ENCODE assay signal across 9 cellular contexts in genomic region chr6:30820196-30820595, GRCh38.
DNase-seq lines count a peak whose midpoint lies in the region; ATAC-seq and TF ChIP-seq lines count a peak whose summit lies in the region.
"Had no signal": no experiment of that assay in that cellular context is flagged by ENCODE, and none has a peak within 500 bp of the region (broad histone marks: within the 10 kb centered on the region; RNA-seq: fewer than 3 reads in every experiment).

No MANE protein-coding gene starts in this region.

- peak; percentile 74 for DNase-seq in H4 (ENCODE audit: low spot score)
- DNase-seq in activated CD8-positive, alpha-beta T cell treated with anti-CD3 and anti-CD28 coated beads for 36 hours: no peak
- DNase-seq in cardiac muscle cell (ENCODE audit: low read depth in 1 of 2, low spot score in 1 of 2): peak in 1 of 2 donors; percentile 67
- no peak for DNase-seq in smooth muscle cell (lab: John Stamatoyannopoulos, UW; ENCODE audit: unreplicated experiment)
- no peak for DNase-seq in HK-2 (ENCODE audit: unreplicated experiment)
- no peak for DNase-seq in activated gamma-delta T cell treated with Interleukin-2 at 50 U/mL for 16 hours
- no peak for DNase-seq in NCI-H1092 (lab: John Stamatoyannopoulos, UW)
- DNase-seq: testis had no signal

- H3K9ac ChIP-seq in smooth muscle cell (ENCODE audit: low read depth): no peak overlapping the region

- CTCF ChIA-PET in activated CD8-positive, alpha-beta T cell treated with anti-CD3 and anti-CD28 coated beads for 36 hours (lab: Charles Lee): interaction anchor here (0.7 to 5.5 kb wide), 18 partner anchors 12 to 268 kb away, joined by 3 to 49 read pairs (median 5); no protein-coding TSS in a partner anchor

- H3K36me3 Mint-ChIP-seq in activated CD8-positive, alpha-beta T cell treated with anti-CD3 and anti-CD28 coated beads for 36 hours (ENCODE audit: low read depth): peaks cover 72% of the 10 kb centered on the region

- H3K4me1 ChIP-seq in cardiac muscle cell (ENCODE audit: low read depth) (peaks cover 31% of the 10 kb centered on the region), smooth muscle cell (ENCODE audit: low read depth) (peaks cover 4% of the 10 kb centered on the region)
- H3K4me1 ChIP-seq: testis had no signal

- H3K4me3 ChIP-seq in cardiac muscle cell (no peak overlapping the region), smooth muscle cell (no peak overlapping the region)
- H3K4me3 ChIP-seq: testis had no signal

- H3K9me3 ChIP-seq in cardiac muscle cell (ENCODE audit: low read depth) (no peaks in the 10 kb centered on the region), smooth muscle cell (replicated peaks; ENCODE audit: low read depth) (no peaks in the 10 kb centered on the region)
- H3K9me3 ChIP-seq: testis had no signal

- H3K4me2 ChIP-seq in smooth muscle cell: peak overlapping the region; percentile 14

- no peaks in the 10 kb centered on the region for H3K27me3 Mint-ChIP-seq in activated CD8-positive, alpha-beta T cell treated with anti-CD3 and anti-CD28 coated beads for 36 hours

- H3K4me3 Mint-ChIP-seq in activated CD8-positive, alpha-beta T cell treated with anti-CD3 and anti-CD28 coated beads for 36 hours: no peak overlapping the region

- H3K9me3 Mint-ChIP-seq in activated CD8-positive, alpha-beta T cell treated with anti-CD3 and anti-CD28 coated beads for 36 hours: peaks cover 28% of the 10 kb centered on the region

- TF ChIP-seq CTCF in activated CD8-positive, alpha-beta T cell treated with anti-CD3 and anti-CD28 coated beads for 36 hours (IDR thresholded peaks at IDR 0.05): no peak
- TF ChIP-seq CTCF in cardiac muscle cell (IDR thresholded peaks at IDR 0.05; ENCODE audit: low read depth, low read length) (peak; percentile 8), smooth muscle cell (IDR thresholded peaks at IDR 0.05; ENCODE audit: borderline replicate concordance, insufficient read depth, poor library complexity, severe bottlenecking) (no peak)

- H3K79me2 ChIP-seq in smooth muscle cell (ENCODE audit: low read depth): no peaks in the 10 kb centered on the region

- POLR2A ChIA-PET in activated CD8-positive, alpha-beta T cell treated with anti-CD3 and anti-CD28 coated beads for 36 hours (lab: Charles Lee): interaction anchor here (0.9 to 13.9 kb wide), 12 partner anchors 9 to 95 kb away, joined by 3 to 212 read pairs (median 4); partner anchors contain the start of genes FLOT1, IER3 and VARS2

- H3K36me3 ChIP-seq in cardiac muscle cell (no peaks in the 10 kb centered on the region), smooth muscle cell (ENCODE audit: low read depth) (no peaks in the 10 kb centered on the region)

- H3K27me3 ChIP-seq in cardiac muscle cell: no peaks in the 10 kb centered on the region
- H3K27me3 ChIP-seq in smooth muscle cell (ENCODE audit: low read depth): no peaks in the 10 kb centered on the region
- H3K27me3 ChIP-seq: testis had no signal

- H3K27ac Mint-ChIP-seq in activated CD8-positive, alpha-beta T cell treated with anti-CD3 and anti-CD28 coated beads for 36 hours: peak overlapping the region; percentile 100

- intact Hi-C loops in activated CD8-positive, alpha-beta T cell treated with anti-CD3 and anti-CD28 coated beads for 36 hours (cut with micrococcal nuclease): no loop called here

- WGBS in smooth muscle cell (ENCODE audit: low lambda C conversion rate): 100% methylated on average over 1 of the region's 1 CpG

- no peak for ATAC-seq in activated CD8-positive, alpha-beta T cell treated with anti-CD3 and anti-CD28 coated beads for 36 hours
- ATAC-seq in GM18502 (IDR thresholded peaks at IDR 0.05; ENCODE audit: poor library complexity, unreplicated experiment): no peak

- H3K4me1 Mint-ChIP-seq in activated CD8-positive, alpha-beta T cell treated with anti-CD3 and anti-CD28 coated beads for 36 hours (ENCODE audit: low read depth): peaks cover 81% of the 10 kb centered on the region

- H4K20me1 ChIP-seq in smooth muscle cell (ENCODE audit: low read depth): no peaks in the 10 kb centered on the region

- H3K27ac ChIP-seq in cardiac muscle cell (peak overlapping the region; percentile 28), smooth muscle cell (ENCODE audit: low read depth) (peak overlapping the region; percentile 92)
- H3K27ac ChIP-seq: testis had no signal

- H2AFZ ChIP-seq in smooth muscle cell (ENCODE audit: low read depth): no peak overlapping the region

- H3F3A ChIP-seq in smooth muscle cell (ENCODE audit: low read depth): peaks cover 19% of the 10 kb centered on the region
